22 cellular contexts compared by ENCODE assay signal in the genomic region with DNA sequence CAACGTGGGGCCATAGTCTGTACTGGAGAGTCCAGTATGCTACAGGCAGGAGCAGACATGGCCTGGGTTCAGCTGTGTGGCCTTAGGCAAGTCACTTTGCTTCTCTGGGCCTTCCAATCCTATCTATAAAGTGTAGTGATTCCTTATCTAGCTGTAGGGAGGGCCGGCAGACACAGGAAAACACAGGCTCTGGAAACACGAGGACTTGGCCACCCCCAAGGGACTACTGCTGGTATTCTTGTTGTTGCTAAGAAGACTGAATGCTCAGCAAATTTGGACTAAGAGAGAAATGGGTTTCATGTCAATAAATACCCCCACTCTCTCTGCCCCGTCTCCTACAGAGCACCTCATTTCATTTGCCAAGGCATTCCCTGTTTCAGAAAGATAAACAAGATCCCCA.
"Had no signal": no experiment of that assay in that cellular context is flagged by ENCODE, and none has a peak within 500 bp of the region (broad histone marks: within the 10 kb centered on the region; RNA-seq: fewer than 3 reads in every experiment).

No MANE protein-coding gene starts in this region.

- H3K9me3 ChIP-seq: left lung, mucosa of descending colon, ovary, SK-N-SH, transverse colon, uterus had no signal

- H3K4me3 Mint-ChIP-seq: activated CD4-positive, alpha-beta T cell treated with anti-CD3 and anti-CD28 coated beads, Interleukin-2, amount 10 ng/mL, durations not matched to agents 7 days and 5 days; activated CD8-positive, alpha-beta T cell treated with anti-CD3 and anti-CD28 coated beads, Interleukin-2, amount 10 ng/mL, durations not matched to agents 7 days and 5 days; activated naive CD4-positive, alpha-beta T cell treated with anti-CD3 and anti-CD28 coated beads for 36 hours; activated T-cell treated with anti-CD3 and anti-CD28 coated beads, Interleukin-2, amount 50 U/mL, for 24 hours; brain; naive B cell; neural progenitor cell; stimulated activated naive B cell treated with anti-CD40 and anti-IgM and Interleukin-4, amounts not matched to agents 10 μg/mL and 1 μg/mL and 100 μg/mL, for 72 hours; T-cell had no signal

- DNase-seq: activated CD4-positive, alpha-beta T cell treated with anti-CD3 and anti-CD28 coated beads, Interleukin-2, amount 10 ng/mL, durations not matched to agents 7 days and 5 days; activated CD8-positive, alpha-beta T cell treated with anti-CD3 and anti-CD28 coated beads, Interleukin-2, amount 10 ng/mL, durations not matched to agents 7 days and 5 days; activated naive CD4-positive, alpha-beta T cell treated with anti-CD3 and anti-CD28 coated beads for 36 hours; activated T-cell treated with anti-CD3 and anti-CD28 coated beads, Interleukin-2, amount 50 U/mL, for 24 hours; anterior cingulate cortex; kidney; left lung; mucosa of descending colon; naive B cell; ovary; SK-N-SH; stimulated activated naive B cell treated with anti-CD40 and anti-IgM and Interleukin-4, amounts not matched to agents 10 μg/mL and 1 μg/mL and 100 μg/mL, for 72 hours; T-cell; T-helper 9 cell; transverse colon; uterus had no signal

- H3K27ac ChIP-seq: epithelial cell of prostate, left lung, neural progenitor cell, ovary, transverse colon, uterus had no signal

- H3K9me3 Mint-ChIP-seq: activated CD4-positive, alpha-beta T cell treated with anti-CD3 and anti-CD28 coated beads, Interleukin-2, amount 10 ng/mL, durations not matched to agents 7 days and 5 days; activated naive CD4-positive, alpha-beta T cell treated with anti-CD3 and anti-CD28 coated beads for 36 hours; activated T-cell treated with anti-CD3 and anti-CD28 coated beads, Interleukin-2, amount 50 U/mL, for 24 hours; activated T-helper 2 cell treated with anti-CD3 and anti-CD28 coated beads, Interferon-gamma antibody, Interleukin-2, Interleukin-4, amounts not matched to agents 10 μg/mL and 5 μg/mL and 100 μg/mL, durations not matched to agents 14 hours and 24 hours and 36 hours; naive B cell; neural progenitor cell; stimulated activated naive B cell treated with anti-CD40 and anti-IgM and Interleukin-4, amounts not matched to agents 10 μg/mL and 1 μg/mL and 100 μg/mL, for 72 hours; T-cell had no signal

- H3K36me3 ChIP-seq: left lung, neural progenitor cell, ovary, transverse colon, uterus had no signal

- H3K4me1 Mint-ChIP-seq: activated CD4-positive, alpha-beta T cell treated with anti-CD3 and anti-CD28 coated beads, Interleukin-2, amount 10 ng/mL, durations not matched to agents 7 days and 5 days; naive B cell; stimulated activated naive B cell treated with anti-CD40 and anti-IgM and Interleukin-4, amounts not matched to agents 10 μg/mL and 1 μg/mL and 100 μg/mL, for 72 hours; T-cell had no signal

- H3K36me3 Mint-ChIP-seq: brain; naive B cell; neural progenitor cell; stimulated activated naive B cell treated with anti-CD40 and anti-IgM and Interleukin-4, amounts not matched to agents 10 μg/mL and 1 μg/mL and 100 μg/mL, for 72 hours; T-cell had no signal

- H2AFZ ChIP-seq: neural progenitor cell had no signal

- H3K9ac ChIP-seq: neural progenitor cell, SK-N-SH had no signal

- ATAC-seq: activated CD4-positive, CD25-positive, alpha-beta regulatory T cell treated with anti-CD3 and anti-CD28 coated beads, Interleukin-2, amount 50 U/mL, for 24 hours; activated CD8-positive, alpha-beta T cell treated with anti-CD3 and anti-CD28 coated beads, Interleukin-2, amount 10 ng/mL, durations not matched to agents 7 days and 5 days; left lung; mucosa of descending colon; sciatic nerve; stimulated activated naive B cell treated with anti-CD40 and anti-IgM and Interleukin-4, amounts not matched to agents 10 μg/mL and 1 μg/mL and 100 μg/mL, for 72 hours; T-cell had no signal

- H3K4me1 ChIP-seq: left lung, transverse colon, uterus had no signal

- H3K4me2 ChIP-seq: neural progenitor cell, SK-N-SH had no signal

- H3K4me3 ChIP-seq: left lung, mucosa of descending colon, neural progenitor cell, ovary, transverse colon, uterus had no signal

- H3K27me3 ChIP-seq: left lung, neural progenitor cell, ovary, transverse colon, uterus had no signal

- H3K27ac Mint-ChIP-seq: activated CD4-positive, alpha-beta T cell treated with anti-CD3 and anti-CD28 coated beads, Interleukin-2, amount 10 ng/mL, durations not matched to agents 7 days and 5 days; activated CD8-positive, alpha-beta T cell treated with anti-CD3 and anti-CD28 coated beads, Interleukin-2, amount 10 ng/mL, durations not matched to agents 7 days and 5 days; activated naive CD4-positive, alpha-beta T cell treated with anti-CD3 and anti-CD28 coated beads for 36 hours; activated T-cell treated with anti-CD3 and anti-CD28 coated beads, Interleukin-2, amount 50 U/mL, for 24 hours; activated T-helper 2 cell treated with anti-CD3 and anti-CD28 coated beads, Interferon-gamma antibody, Interleukin-2, Interleukin-4, amounts not matched to agents 10 μg/mL and 5 μg/mL and 100 μg/mL, durations not matched to agents 14 hours and 24 hours and 36 hours; neural progenitor cell; stimulated activated naive B cell treated with anti-CD40 and anti-IgM and Interleukin-4, amounts not matched to agents 10 μg/mL and 1 μg/mL and 100 μg/mL, for 72 hours; T-cell had no signal
